ENCODE assay signal across 14 cellular contexts in the genomic region with DNA sequence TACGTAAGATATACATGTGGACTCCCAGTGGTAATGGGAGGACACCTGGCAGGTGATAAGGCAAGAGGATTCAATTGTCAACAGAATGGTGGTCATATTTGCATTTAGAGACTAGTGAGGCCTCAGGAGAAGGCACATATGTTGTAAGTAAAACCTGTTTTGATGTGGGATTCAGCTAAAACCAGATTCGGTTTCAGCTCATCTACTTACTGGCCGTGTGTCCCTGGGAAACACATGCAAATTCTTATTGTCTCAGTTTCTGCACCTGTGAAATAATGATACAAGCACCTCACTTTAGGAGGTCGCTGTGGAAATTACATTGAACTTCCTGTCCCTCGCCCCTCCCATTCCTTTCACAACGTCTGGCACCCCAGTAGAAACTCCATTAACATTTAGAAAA.
DNase-seq lines count a peak whose midpoint lies in the region; ATAC-seq, FAIRE-seq and TF ChIP-seq lines count a peak whose summit lies in the region.
"Had no signal": no experiment of that assay in that cellular context is flagged by ENCODE, and none has a peak within 500 bp of the region (broad histone marks: within the 10 kb centered on the region; RNA-seq: fewer than 3 reads in every experiment).

No MANE protein-coding gene starts in this region.

- no peak overlapping the region for H3K4me3 ChIP-seq in H1 (ENCODE audit: extremely low read depth in 1 of 4, insufficient read depth in 2 of 4, low read depth in 3 of 4, low read length in 4 of 4)
- H3K4me3 ChIP-seq in SJCRH30, result no peak overlapping the region
- H3K4me3 ChIP-seq: BLaER1 treated with 17β-estradiol and CSF1 and Interleukin-3, amounts not matched to agents 10 nM and 100 nM had no signal

- TF ChIP-seq RAD21 in H1 (IDR thresholded peaks at IDR 0.05 in 1 of 2, conservative IDR thresholded peaks at IDR 0.05 in 1 of 2; ENCODE audit: low read depth in 2 of 2, low read length in 2 of 2), result no peak

- POLR2A ChIA-PET in H1 (lab: Charles Lee; ENCODE audit: partially characterized antibody), result no interaction called here

- H3K9ac ChIP-seq in H9 (ENCODE audit: extremely low read depth, insufficient read length, low read length) (no peak overlapping the region), H1 (replicated peaks in 1 of 4; ENCODE audit: extremely low read depth in 1 of 4, low read depth in 3 of 4, low read length in 3 of 4) (no peak overlapping the region)
- H3K9ac ChIP-seq: BLaER1 treated with 17β-estradiol and CSF1 and Interleukin-3, amounts not matched to agents 10 nM and 100 nM had no signal

- peaks cover 9% of the 10 kb centered on the region in 2 experiments for H3K4me1 Mint-ChIP-seq in H9
- H3K4me1 Mint-ChIP-seq: activated naive CD8-positive, alpha-beta T cell treated with anti-CD3 and anti-CD28 coated beads for 36 hours; stimulated activated effector memory CD8-positive, alpha-beta T cell treated with anti-CD3 and anti-CD28 coated beads, Interleukin-12 subunit alpha, Interleukin-12 subunit beta, amount 100 ng/mL, for 72 hours had no signal

- no peak overlapping the region for H2BK15ac ChIP-seq in H9 (ENCODE audit: low read depth, low read length)
- H2BK15ac ChIP-seq in H1 (ENCODE audit: low read length), result no peak overlapping the region

- TF ChIP-seq CTCF in H9 (conservative IDR thresholded peaks at IDR 0.05) (no peak), H1 (IDR thresholded peaks at IDR 0.05; ENCODE audit: control extremely low read depth in 1 of 3, insufficient read depth in 1 of 3, low read depth in 1 of 3, low read length in 3 of 3) (no peak)

- peaks cover 0 to 3% of the 10 kb centered on the region in 2 experiments; a peak in 1 of 5 replicates for H3K9me3 Mint-ChIP-seq in H9

- no peak overlapping the region for H3K23ac ChIP-seq in H9 (ENCODE audit: insufficient read length, low read depth, low read length)
- no peak overlapping the region for H3K23ac ChIP-seq in H1 (ENCODE audit: insufficient read length)

- H3K36me3 Mint-ChIP-seq in H9 (ENCODE audit: insufficient read depth in 1 of 3, low read depth in 3 of 3), result peaks cover 0 to 3% (median 0%) of the 10 kb centered on the region in 3 experiments; a peak in 3 of 7 replicates
- H3K36me3 Mint-ChIP-seq: activated naive CD8-positive, alpha-beta T cell treated with anti-CD3 and anti-CD28 coated beads for 36 hours; stimulated activated effector memory CD8-positive, alpha-beta T cell treated with anti-CD3 and anti-CD28 coated beads, Interleukin-12 subunit alpha, Interleukin-12 subunit beta, amount 100 ng/mL, for 72 hours had no signal

- CTCF ChIA-PET in H1 (lab: Charles Lee; ENCODE audit: partially characterized antibody), result no interaction called here

- H3K23me2 ChIP-seq in H9 (ENCODE audit: insufficient read length, low read depth, low read length, poor library complexity, severe bottlenecking) (no peaks in the 10 kb centered on the region), H1 (ENCODE audit: low read depth, low read length) (no peaks in the 10 kb centered on the region; the same call in 1 of the 2 replicates)

- H3K27me3 ChIP-seq in H9 (ENCODE audit: insufficient read depth, low read length) (no peaks in the 10 kb centered on the region), H1 (replicated peaks in 1 of 4; ENCODE audit: control insufficient read depth in 3 of 4, extremely low read depth in 1 of 4, insufficient read depth in 3 of 4, low read length in 3 of 4) (no peaks in the 10 kb centered on the region), SJCRH30 (no peaks in the 10 kb centered on the region)
- H3K27me3 ChIP-seq: BLaER1 treated with 17β-estradiol and CSF1 and Interleukin-3, amounts not matched to agents 10 nM and 100 nM had no signal

- no peak for FAIRE-seq in H1 (lab: Jason Lieb, UNC)

- no CpG with 5 or more reads among the region's 6 CpGs for WGBS in H9 (ENCODE audit: extremely low coverage, insufficient read length, low lambda C conversion rate)
- WGBS in H1 (ENCODE audit: extremely low coverage in 1 of 2, insufficient coverage in 1 of 2, insufficient read length in 1 of 2, insufficient replicate concordance in 2 of 2, low coverage in 1 of 2, low lambda C conversion rate in 2 of 2, missing lambda C conversion rate in 1 of 2), 2 experiments, result 63% methylated on average over 6 of the region's 6 CpGs; no CpG with 5 or more reads in 1 of the 2 experiments

- H3K79me1 ChIP-seq in H9 (ENCODE audit: insufficient read depth, low read depth, low read length, poor library complexity, severe bottlenecking) (no peaks in the 10 kb centered on the region), H1 (ENCODE audit: low read depth, low read length) (no peaks in the 10 kb centered on the region)

- TF ChIP-seq POLR2A in H1 (IDR thresholded peaks at IDR 0.05; ENCODE audit: control extremely low read depth in 1 of 2, low read depth in 2 of 2, low read length in 2 of 2), result no peak

- H3K79me2 ChIP-seq in H9 (ENCODE audit: insufficient read depth, low read length) (no peaks in the 10 kb centered on the region), H1 (ENCODE audit: control insufficient read depth in 1 of 2, insufficient read depth in 2 of 2, low read length in 2 of 2) (no peaks in the 10 kb centered on the region)

- no peak overlapping the region for H3K4ac ChIP-seq in H9 (ENCODE audit: low read depth, low read length)
- no peak overlapping the region for H3K4ac ChIP-seq in H1 (replicated peaks; ENCODE audit: insufficient read length, low read depth, low read length)

- H3K4me1 ChIP-seq in H9 (ENCODE audit: insufficient read depth, low read length), result peaks cover 2% of the 10 kb centered on the region; the same call in 1 of the 2 replicates
- H3K4me1 ChIP-seq in H1 (replicated peaks in 1 of 4; ENCODE audit: control insufficient read depth in 3 of 4, insufficient read depth in 4 of 4, low read length in 3 of 4), result peaks cover 0 to 4% (median 0%) of the 10 kb centered on the region in 4 experiments; a peak in 2 of 7 replicates
- H3K4me1 ChIP-seq in SJCRH30, result no peaks in the 10 kb centered on the region
- H3K4me1 ChIP-seq: BLaER1 treated with 17β-estradiol and CSF1 and Interleukin-3, amounts not matched to agents 10 nM and 100 nM had no signal

- no peak overlapping the region for H4K5ac ChIP-seq in H9 (ENCODE audit: insufficient read length, low read depth, low read length)
- H4K5ac ChIP-seq in H1 (ENCODE audit: insufficient read length, low read depth, low read length), result no peak overlapping the region

- H2BK120ac ChIP-seq in H9 (ENCODE audit: low read depth, low read length, poor library complexity, severe bottlenecking) (no peak overlapping the region), H1 (replicated peaks; ENCODE audit: low read depth, low read length) (no peak overlapping the region)

- H3K56ac ChIP-seq in H9 (ENCODE audit: insufficient read length, low read depth, low read length) (no peak overlapping the region), H1 (replicated peaks; ENCODE audit: insufficient read length, low read depth, low read length) (no peak overlapping the region)

- H3K18ac ChIP-seq in H9 (ENCODE audit: insufficient read length, low read depth, low read length) (no peak overlapping the region), H1 (ENCODE audit: extremely low read depth, low read length) (no peak overlapping the region)

- H3K27me3 Mint-ChIP-seq in H9 (ENCODE audit: low read depth), result no peaks in the 10 kb centered on the region
- H3K27me3 Mint-ChIP-seq: activated naive CD8-positive, alpha-beta T cell treated with anti-CD3 and anti-CD28 coated beads for 36 hours had no signal

- H4K8ac ChIP-seq in H9 (replicated peaks; ENCODE audit: insufficient read length, low read depth, low read length), result no peak overlapping the region
- no peak overlapping the region for H4K8ac ChIP-seq in H1 (ENCODE audit: extremely low read depth, insufficient read depth, low read length)

- H3K36me3 ChIP-seq in H1 (ENCODE audit: control insufficient read depth in 2 of 4, insufficient read depth in 4 of 4, low read length in 3 of 4), result no peaks in the 10 kb centered on the region
- no peaks in the 10 kb centered on the region for H3K36me3 ChIP-seq in SJCRH30
- H3K36me3 ChIP-seq: BLaER1 treated with 17β-estradiol and CSF1 and Interleukin-3, amounts not matched to agents 10 nM and 100 nM had no signal

- no peaks in the 10 kb centered on the region for H3K9me3 ChIP-seq in H9 (ENCODE audit: control insufficient read depth, low read depth, low read length)
- no peaks in the 10 kb centered on the region for H3K9me3 ChIP-seq in H1 (ENCODE audit: insufficient read depth in 2 of 2, low read depth in 1 of 2, low read length in 1 of 2)
- H3K9me3 ChIP-seq in SJCRH30 (replicated peaks), result no peaks in the 10 kb centered on the region
- H3K9me3 ChIP-seq: BLaER1 treated with 17β-estradiol and CSF1 and Interleukin-3, amounts not matched to agents 10 nM and 100 nM had no signal

- H3K27ac ChIP-seq in H9 (ENCODE audit: insufficient read length, low read depth, low read length), result no peak overlapping the region
- H3K27ac ChIP-seq in H1 (ENCODE audit: low read depth, low read length), result no peak overlapping the region
- no peak overlapping the region for H3K27ac ChIP-seq in SJCRH30
- H3K27ac ChIP-seq: BLaER1 treated with 17β-estradiol and CSF1 and Interleukin-3, amounts not matched to agents 10 nM and 100 nM had no signal

- TF ChIP-seq EP300 in H1 (IDR thresholded peaks at IDR 0.05; ENCODE audit: borderline replicate concordance in 1 of 2, low read depth in 2 of 2, low read length in 2 of 2), result no peak

- no peak overlapping the region for H2BK12ac ChIP-seq in H9 (ENCODE audit: insufficient read length, low read depth, low read length)
- H2BK12ac ChIP-seq in H1 (ENCODE audit: low read depth, low read length), result no peak overlapping the region

- no peak overlapping the region for H2BK20ac ChIP-seq in H9 (ENCODE audit: low read depth, low read length, poor library complexity, severe bottlenecking)
- no peak overlapping the region for H2BK20ac ChIP-seq in H1 (ENCODE audit: low read length)

- H3K27ac Mint-ChIP-seq in H9, result peak overlapping the region; percentile 72 to 89 (median 78); a peak in 4 of 7 replicates
- H3K27ac Mint-ChIP-seq: activated naive CD8-positive, alpha-beta T cell treated with anti-CD3 and anti-CD28 coated beads for 36 hours; stimulated activated effector memory CD8-positive, alpha-beta T cell treated with anti-CD3 and anti-CD28 coated beads, Interleukin-12 subunit alpha, Interleukin-12 subunit beta, amount 100 ng/mL, for 72 hours had no signal

- H2AFZ ChIP-seq in H9 (ENCODE audit: low read length) (no peak overlapping the region), H1 (ENCODE audit: low read length) (peak overlapping the region; percentile 23; the same call in 1 of the 2 replicates)

- DNase-seq in H9 (no peak), H1 (ENCODE audit: low read depth in 1 of 2, low spot score in 2 of 2) (no peak), SJCRH30 (no peak), NCI-H2171 treated with DMSO at 0.1 percent for 48 hours (lab: John Stamatoyannopoulos, UW) (no peak), NOMO-1 (lab: John Stamatoyannopoulos, UW; ENCODE audit: unreplicated experiment in 2 of 2) (no peak)
- no peak for DNase-seq in stimulated activated naive CD4-positive, alpha-beta T cell (lab: John Stamatoyannopoulos, UW)
- DNase-seq: activated naive CD8-positive, alpha-beta T cell treated with anti-CD3 and anti-CD28 coated beads for 36 hours; cerebellar nuclear complex; GF-D8; stimulated activated CD4-positive, alpha-beta T cell treated with anti-CD3 and anti-CD28 coated beads, Interleukin-2, amount 100 ng/mL, for 24 hours had no signal

- H4K91ac ChIP-seq in H9 (ENCODE audit: insufficient read length, low read depth, low read length) (no peak overlapping the region), H1 (replicated peaks; ENCODE audit: insufficient read length, low read length) (no peak overlapping the region)

- no peak overlapping the region; the same call in 1 of the 2 replicates for H3K14ac ChIP-seq in H9 (ENCODE audit: insufficient read depth, low read length)
- H3K14ac ChIP-seq in H1 (ENCODE audit: insufficient read length), result no peak overlapping the region

- H3K4me2 ChIP-seq in H9 (ENCODE audit: insufficient read depth, insufficient read length, low read length) (no peak overlapping the region), H1 (ENCODE audit: insufficient read depth in 1 of 2, low read depth in 2 of 2, low read length in 2 of 2) (peak overlapping the region in 1 of 2 experiments; percentile 28; a peak in 1 of 4 replicates)
- H3K4me2 ChIP-seq: BLaER1 treated with 17β-estradiol and CSF1 and Interleukin-3, amounts not matched to agents 10 nM and 100 nM had no signal

- no peak overlapping the region for H3K4me3 Mint-ChIP-seq in H9
- H3K4me3 Mint-ChIP-seq: activated naive CD8-positive, alpha-beta T cell treated with anti-CD3 and anti-CD28 coated beads for 36 hours; stimulated activated effector memory CD8-positive, alpha-beta T cell treated with anti-CD3 and anti-CD28 coated beads, Interleukin-12 subunit alpha, Interleukin-12 subunit beta, amount 100 ng/mL, for 72 hours had no signal

- H4K20me1 ChIP-seq in H9 (ENCODE audit: control insufficient read depth, insufficient read depth, insufficient read length), result no peaks in the 10 kb centered on the region
- no peaks in the 10 kb centered on the region for H4K20me1 ChIP-seq in H1 (replicated peaks in 1 of 2; ENCODE audit: control insufficient read depth in 1 of 2, insufficient read depth in 2 of 2, low read length in 2 of 2)
- H4K20me1 ChIP-seq: BLaER1 treated with 17β-estradiol and CSF1 and Interleukin-3, amounts not matched to agents 10 nM and 100 nM had no signal

- ATAC-seq in GM19023 (IDR thresholded peaks at IDR 0.05; ENCODE audit: unreplicated experiment), result peak; percentile 81
- peak; percentile 96 for ATAC-seq in HG03280 (IDR thresholded peaks at IDR 0.05; ENCODE audit: unreplicated experiment)
- ATAC-seq: stimulated activated effector memory CD8-positive, alpha-beta T cell treated with anti-CD3 and anti-CD28 coated beads, Interleukin-12 subunit alpha, Interleukin-12 subunit beta, amount 100 ng/mL, for 72 hours had no signal

- no peak overlapping the region for H2BK5ac ChIP-seq in H9 (ENCODE audit: insufficient read length, low read length)
- no peak overlapping the region for H2BK5ac ChIP-seq in H1 (ENCODE audit: low read depth, low read length)

- H3T11ph ChIP-seq in H9 (ENCODE audit: low read length), result no peak overlapping the region

- H2AK5ac ChIP-seq in H9 (ENCODE audit: insufficient read length, low read length) (no peak overlapping the region), H1 (ENCODE audit: low read depth, low read length) (0 out of 2 replicates have a peak overlapping the region, but pooled peaks have one; percentile 19)
